ENCODE assay signal across 16 cellular contexts in genomic region chr19:4871711-4872110, GRCh38. TPM values are rescaled to one million over a fixed set of nuclear protein-coding genes. Genes with fewer than 3 reads are reported as not detected.
"Had no signal": no experiment of that assay in that cellular context is flagged by ENCODE, and none has a peak within 500 bp of the region (broad histone marks: within the 10 kb centered on the region; RNA-seq: fewer than 3 reads in every experiment).

No MANE protein-coding gene starts in this region.

- FAIRE-seq: colon, small intestine had no signal

- DNase-seq: dermis blood vessel endothelial cell; foreskin melanocyte; hippocampal formation; left colon; naive thymus-derived CD4-positive, alpha-beta T cell; small intestine; stimulated activated CD4-positive, alpha-beta T cell treated with anti-CD3 and anti-CD28 coated beads, Interleukin-12 subunit alpha, Interleukin-12 subunit beta, amount 100 ng/mL, for 4 hours; stimulated activated naive CD4-positive, alpha-beta T cell treated with Interleukin-2 at 50 U/mL for 16 hours; trophoblast cell had no signal

- H3K27ac ChIP-seq: neutrophil, right atrium auricular region had no signal

- ATAC-seq: left colon; naive thymus-derived CD4-positive, alpha-beta T cell had no signal

- H3K36me3 ChIP-seq: neutrophil, right atrium auricular region had no signal

- H3K4me3 ChIP-seq: right atrium auricular region had no signal

- H3K27me3 ChIP-seq: neutrophil, right atrium auricular region had no signal

- H3K9me3 ChIP-seq: neutrophil, right atrium auricular region had no signal

RNA-seq across cellular contexts. Expression of gene ARRDC5, which starts 31.0 kb away (rescaled TPM):
- total RNA-seq: dermis blood vessel endothelial cell, kidney epithelial cell, lung microvascular endothelial cell, right atrium auricular region had no signal
- polyA plus RNA-seq: liver, neural cell had no signal

RNA-seq across cellular contexts. Expression of gene TICAM1, which starts 40.2 kb away (rescaled TPM):
- polyA plus RNA-seq: neural cell had no signal
